In genomic region chr19:12676384-12676792, GRCh38 we compare ENCODE assay signal across 8 cellular contexts. TPM values are rescaled to one million over a fixed set of nuclear protein-coding genes. Genes with fewer than 3 reads are reported as not detected.
DNase-seq lines count a peak whose midpoint lies in the region; ATAC-seq and TF ChIP-seq lines count a peak whose summit lies in the region.

No MANE protein-coding gene starts in this region.

- TF ChIP-seq POLR2A in gastroesophageal sphincter (IDR thresholded peaks at IDR 0.05) = no peak

- TF ChIP-seq CTCF in DND-41 (IDR thresholded peaks at IDR 0.05; ENCODE audit: borderline replicate concordance, extremely low read depth, low read length, poor library complexity, severe bottlenecking) (peak; percentile 94), LNCaP clone FGC (IDR thresholded peaks at IDR 0.05; ENCODE audit: control insufficient read depth, extremely low read depth, insufficient read depth) (peak; percentile 86), gastroesophageal sphincter (IDR thresholded peaks at IDR 0.05) (peak in 3 of 4 experiments; percentile 69 to 87 (median 81)), upper lobe of right lung (IDR thresholded peaks at IDR 0.05) (peak; percentile 86)

- H3K9ac ChIP-seq in DND-41 (ENCODE audit: low read depth, low read length) = no peak overlapping the region

- no peak overlapping the region for H3K4me3 ChIP-seq in DND-41 (ENCODE audit: low read depth in 1 of 2, low read length in 2 of 2)
- H3K4me3 ChIP-seq in LNCaP clone FGC (ENCODE audit: low read depth, low read length) = no peak overlapping the region
- H3K4me3 ChIP-seq in SJCRH30 = no peak overlapping the region
- H3K4me3 ChIP-seq in gastroesophageal sphincter = no peak overlapping the region
- no peak overlapping the region for H3K4me3 ChIP-seq in upper lobe of right lung

- H2AFZ ChIP-seq in DND-41 (ENCODE audit: low read depth, low read length) = no peak overlapping the region

- intact Hi-C loops in upper lobe of right lung (cut with DNase I) = loop anchor here (10.0 kb wide), 1 partner anchor 112 kb away; no protein-coding TSS in a partner anchor

- H3K4me2 ChIP-seq in DND-41 (ENCODE audit: insufficient read depth, low read length) = no peak overlapping the region

- TF ChIP-seq EP300 in gastroesophageal sphincter (IDR thresholded peaks at IDR 0.05) = no peak

- H3K4me1 ChIP-seq in DND-41 (ENCODE audit: insufficient read depth, low read length) (peaks cover 14% of the 10 kb centered on the region), SJCRH30 (no peaks in the 10 kb centered on the region), gastroesophageal sphincter (peaks cover 0 to 36% (median 9%) of the 10 kb centered on the region in 3 donors), upper lobe of right lung (peaks cover 10% of the 10 kb centered on the region)

- ATAC-seq in DND-41 (ENCODE audit: insufficient read depth, low read depth) (peak; percentile 58), gastroesophageal sphincter (peak; percentile 22), upper lobe of right lung (peak; percentile 81), GM21529 (IDR thresholded peaks at IDR 0.05; ENCODE audit: unreplicated experiment) (no peak)

- H3K36me3 ChIP-seq in DND-41 (ENCODE audit: insufficient read depth, low read length) (peaks cover 78% of the 10 kb centered on the region), SJCRH30 (peaks cover 70% of the 10 kb centered on the region), gastroesophageal sphincter (peaks cover 0 to 84% of the 10 kb centered on the region in 2 donors), upper lobe of right lung (peaks cover 78% of the 10 kb centered on the region)

- peaks cover 51% of the 10 kb centered on the region for H3K79me2 ChIP-seq in DND-41 (ENCODE audit: insufficient read depth, low read length)

- H3K27me3 ChIP-seq in DND-41 (ENCODE audit: insufficient read depth, low read length, poor library complexity) (no peaks in the 10 kb centered on the region), SJCRH30 (no peaks in the 10 kb centered on the region), gastroesophageal sphincter (no peaks in the 10 kb centered on the region), upper lobe of right lung (no peaks in the 10 kb centered on the region)

- H3K9me3 ChIP-seq in DND-41 (ENCODE audit: insufficient read depth, low read length, severe bottlenecking) (no peaks in the 10 kb centered on the region), SJCRH30 (replicated peaks) (no peaks in the 10 kb centered on the region), gastroesophageal sphincter (no peaks in the 10 kb centered on the region), upper lobe of right lung (no peaks in the 10 kb centered on the region)

- DNase-seq in DND-41 = peak; percentile 88
- DNase-seq in LNCaP clone FGC (ENCODE audit: low read depth) = peak; percentile 32
- peak; percentile 94 to 96 for DNase-seq in SJCRH30
- peak; percentile 66 for DNase-seq in activated effector memory CD4-positive, alpha-beta T cell treated with Interleukin-2 at 50 U/mL for 16 hours
- DNase-seq in pons (ENCODE audit: low spot score) = peak; percentile 64
- peak; percentile 90 for DNase-seq in upper lobe of right lung

- peaks cover 46% of the 10 kb centered on the region for H4K20me1 ChIP-seq in DND-41 (ENCODE audit: insufficient read depth, low read length)

- WGBS in gastroesophageal sphincter (ENCODE audit: low coverage in 1 of 2), 2 donors = 29 to 42% methylated on average over 2 to 3 of the region's 4 CpGs

- H3K27ac ChIP-seq in DND-41 (ENCODE audit: low read length) (no peak overlapping the region), SJCRH30 (no peak overlapping the region), gastroesophageal sphincter (peak overlapping the region in 1 of 4 donors; percentile 0), upper lobe of right lung (no peak overlapping the region)

RNA-seq across cellular contexts. Expression of gene DHPS, which starts 5.3 kb away (rescaled TPM):
- total RNA-seq in SJCRH30 (2014; rRNA removed; shearing (Covaris generic)) = 116 and 128 TPM in 2 replicates
- 100 to 1,000 TPM in 1 of 4 donors, 10 to 100 TPM in 3; 77.3 to 122 (median 92.1) TPM for total RNA-seq in gastroesophageal sphincter
- total RNA-seq in upper lobe of right lung = 70.5 TPM

RNA-seq across cellular contexts. Expression of gene WDR83, which starts 9.8 kb away (rescaled TPM):
- 11.4 and 11.9 TPM in 2 replicates for total RNA-seq in SJCRH30 (2014; rRNA removed; shearing (Covaris generic))
- total RNA-seq in gastroesophageal sphincter (10 to 100 TPM in 3 of 4 donors, 1 to 10 TPM in 1; 8.8 to 19.8 (median 15.5) TPM), upper lobe of right lung (10.9 TPM)

RNA-seq across cellular contexts. Expression of gene MAN2B1, which starts 9.8 kb away (rescaled TPM):
- 31.4 and 34.6 TPM in 2 replicates for total RNA-seq in SJCRH30 (2014; rRNA removed; shearing (Covaris generic))
- total RNA-seq in gastroesophageal sphincter (10 to 100 TPM; 61.3 to 98.1 (median 70.8) TPM), upper lobe of right lung (174 TPM)

RNA-seq across cellular contexts. Expression of gene GNG14, which starts 11.4 kb away (rescaled TPM):
- 1.8 TPM in 1 of 2 replicates, not detected in the other for total RNA-seq in SJCRH30 (2014; rRNA removed; shearing (Covaris generic))
- total RNA-seq in gastroesophageal sphincter = not detected
- not detected for total RNA-seq in upper lobe of right lung

RNA-seq across cellular contexts. Expression of gene FBXW9, which starts 20.0 kb away (rescaled TPM):
- total RNA-seq in SJCRH30 (2014; rRNA removed; shearing (Covaris generic)) = 7.8 and 8.3 TPM in 2 replicates
- total RNA-seq in gastroesophageal sphincter (1 to 10 TPM; 3.8 to 7.5 (median 4.1) TPM), upper lobe of right lung (4.3 TPM)

Comparison
In these comparisons a context has a peak if more than half of its experiments do, and no peak if none do; other contexts are left out.
1. DNase-seq: peak in every context shown above with its lines; median percentile 95 in SJCRH30; 90 in upper lobe of right lung; 88 in DND-41; 66 in activated effector memory CD4-positive, alpha-beta T cell treated with Interleukin-2 at 50 U/mL for 16 hours; 64 in pons; 32 in LNCaP clone FGC.